15 cellular contexts compared by ENCODE assay signal in the genomic region with DNA sequence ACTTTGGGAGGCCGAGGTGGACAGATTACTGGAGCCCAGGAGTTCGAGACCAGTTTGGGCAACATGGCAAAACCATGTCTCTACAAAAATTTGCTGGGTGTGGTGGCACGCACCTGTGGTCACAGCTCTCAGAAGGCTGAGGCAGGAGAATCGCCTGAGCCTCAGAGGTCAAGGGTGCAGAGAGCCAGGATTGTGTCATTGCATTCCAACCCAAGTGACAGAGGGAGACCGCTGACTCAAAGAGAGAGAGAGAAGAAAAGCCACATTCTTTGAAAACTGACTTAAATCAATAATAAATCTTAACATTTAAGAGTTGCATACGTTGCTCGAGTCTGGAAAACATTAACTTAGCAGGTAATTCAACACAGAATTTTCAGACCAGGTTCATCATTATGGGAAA.
A peak's percentile ranks its signal among the peaks of the same experiment; 100 is the strongest.
DNase-seq lines count a peak whose midpoint lies in the region; ATAC-seq and TF ChIP-seq lines count a peak whose summit lies in the region.
"Had no signal": no experiment of that assay in that cellular context is flagged by ENCODE, and none has a peak within 500 bp of the region (broad histone marks: within the 10 kb centered on the region; RNA-seq: fewer than 3 reads in every experiment).

No MANE protein-coding gene starts in this region.

- no peak overlapping the region for H3K27ac Mint-ChIP-seq in Caco-2 (ENCODE audit: unreplicated experiment)
- no peak overlapping the region for H3K27ac Mint-ChIP-seq in activated T-helper 17 cell treated with anti-CD3 and anti-CD28 coated beads, Interleukin-2, amount 50 U/mL, for 72 hours
- H3K27ac Mint-ChIP-seq in CD8-positive, alpha-beta T cell: no peak overlapping the region
- H3K27ac Mint-ChIP-seq: activated B cell treated with CpG ODN at 0.5 μM for 24 hours; activated naive CD8-positive, alpha-beta T cell; naive thymus-derived CD4-positive, alpha-beta T cell had no signal

- H3K36me3 Mint-ChIP-seq in Caco-2 (ENCODE audit: insufficient read depth, unreplicated experiment): no peaks in the 10 kb centered on the region
- no peaks in the 10 kb centered on the region for H3K36me3 Mint-ChIP-seq in activated T-helper 17 cell treated with anti-CD3 and anti-CD28 coated beads, Interleukin-2, amount 50 U/mL, for 72 hours (ENCODE audit: low read depth)
- H3K36me3 Mint-ChIP-seq in CD8-positive, alpha-beta T cell: no peaks in the 10 kb centered on the region
- H3K36me3 Mint-ChIP-seq: activated naive CD8-positive, alpha-beta T cell; naive thymus-derived CD4-positive, alpha-beta T cell had no signal

- CTCF ChIA-PET in Caco-2 (lab: Charles Lee): no interaction called here
- CTCF ChIA-PET in CD8-positive, alpha-beta T cell (lab: Charles Lee): no interaction called here

- no peak for TF ChIP-seq CTCF in Caco-2 (IDR thresholded peaks at IDR 0.05; ENCODE audit: insufficient read depth in 1 of 2, low read depth in 1 of 2, low read length in 1 of 2, severe bottlenecking in 1 of 2, unreplicated experiment in 1 of 2)
- no peak for TF ChIP-seq CTCF in CD8-positive, alpha-beta T cell (IDR thresholded peaks at IDR 0.05)

- H3K27me3 ChIP-seq in Caco-2 (replicated peaks; ENCODE audit: control insufficient read depth, insufficient read depth, low read length): no peaks in the 10 kb centered on the region
- no peaks in the 10 kb centered on the region for H3K27me3 ChIP-seq in CD8-positive, alpha-beta T cell (ENCODE audit: insufficient read depth, low read length)

- no peak overlapping the region for H3K4me3 ChIP-seq in Caco-2 (ENCODE audit: low read depth, low read length)
- no peak overlapping the region for H3K4me3 ChIP-seq in CD8-positive, alpha-beta T cell (ENCODE audit: low read depth, low read length)
- H3K4me3 ChIP-seq: coronary artery had no signal

- no peaks in the 10 kb centered on the region for H3K9me3 ChIP-seq in Caco-2
- H3K9me3 ChIP-seq in CD8-positive, alpha-beta T cell (ENCODE audit: low read length): no peaks in the 10 kb centered on the region

- H3K4me1 ChIP-seq in Caco-2: peaks cover 10% of the 10 kb centered on the region
- H3K4me1 ChIP-seq in CD8-positive, alpha-beta T cell (ENCODE audit: insufficient read depth, low read length): no peaks in the 10 kb centered on the region

- ATAC-seq in GM18873 (IDR thresholded peaks at IDR 0.05; ENCODE audit: low FRiP score, unreplicated experiment) (peak; percentile 76), HG03108 (IDR thresholded peaks at IDR 0.05; ENCODE audit: unreplicated experiment) (peak; percentile 40), GM18868 (IDR thresholded peaks at IDR 0.05; ENCODE audit: unreplicated experiment) (no peak)
- ATAC-seq in activated T-helper 17 cell treated with anti-CD3 and anti-CD28 coated beads, Interleukin-2, amount 50 U/mL, for 72 hours (replicated peaks): peak; percentile 99
- ATAC-seq in CD8-positive, alpha-beta T cell: no peak
- ATAC-seq: naive thymus-derived CD4-positive, alpha-beta T cell had no signal

- DNase-seq in Caco-2 (peak; percentile 69 to 78), AG08395 (ENCODE audit: low spot score) (no peak)
- no peak for DNase-seq in CD8-positive, alpha-beta T cell
- no peak for DNase-seq in stimulated activated CD4-positive, alpha-beta T cell treated with anti-CD3 and anti-CD28 coated beads, Interleukin-2, amount 100 ng/mL, for 24 hours
- DNase-seq: activated B cell treated with CpG ODN at 0.5 μM for 24 hours; GDM1; naive thymus-derived CD4-positive, alpha-beta T cell; NCI-H1436; NCI-H82 had no signal

- H3K4me1 Mint-ChIP-seq in Caco-2 (ENCODE audit: low read depth, unreplicated experiment): peaks cover 7% of the 10 kb centered on the region
- H3K4me1 Mint-ChIP-seq in activated T-helper 17 cell treated with anti-CD3 and anti-CD28 coated beads, Interleukin-2, amount 50 U/mL, for 72 hours: no peaks in the 10 kb centered on the region
- no peaks in the 10 kb centered on the region for H3K4me1 Mint-ChIP-seq in CD8-positive, alpha-beta T cell (ENCODE audit: low read depth)
- H3K4me1 Mint-ChIP-seq: activated B cell treated with CpG ODN at 0.5 μM for 24 hours had no signal

- H3K9me3 Mint-ChIP-seq in Caco-2 (ENCODE audit: unreplicated experiment): no peaks in the 10 kb centered on the region
- no peaks in the 10 kb centered on the region for H3K9me3 Mint-ChIP-seq in activated T-helper 17 cell treated with anti-CD3 and anti-CD28 coated beads, Interleukin-2, amount 50 U/mL, for 72 hours
- H3K9me3 Mint-ChIP-seq in CD8-positive, alpha-beta T cell: no peaks in the 10 kb centered on the region
- H3K9me3 Mint-ChIP-seq: activated B cell treated with CpG ODN at 0.5 μM for 24 hours had no signal

- no TSS peak for BruUV-seq in Caco-2 (replicated peaks; lab: Mats Ljungman, UMichigan)

- H3K36me3 ChIP-seq in Caco-2 (ENCODE audit: control insufficient read depth, insufficient read depth, low read length): no peaks in the 10 kb centered on the region
- no peaks in the 10 kb centered on the region for H3K36me3 ChIP-seq in CD8-positive, alpha-beta T cell (ENCODE audit: insufficient read depth, low read length)

- H3K4me3 Mint-ChIP-seq in Caco-2 (ENCODE audit: unreplicated experiment): peak overlapping the region; percentile 25
- no peak overlapping the region for H3K4me3 Mint-ChIP-seq in activated T-helper 17 cell treated with anti-CD3 and anti-CD28 coated beads, Interleukin-2, amount 50 U/mL, for 72 hours
- no peak overlapping the region for H3K4me3 Mint-ChIP-seq in CD8-positive, alpha-beta T cell
- H3K4me3 Mint-ChIP-seq: activated B cell treated with CpG ODN at 0.5 μM for 24 hours; activated naive CD8-positive, alpha-beta T cell; naive thymus-derived CD4-positive, alpha-beta T cell had no signal

- H3K27me3 Mint-ChIP-seq in Caco-2 (ENCODE audit: insufficient read depth, unreplicated experiment): peaks cover 3% of the 10 kb centered on the region
- no peaks in the 10 kb centered on the region for H3K27me3 Mint-ChIP-seq in activated T-helper 17 cell treated with anti-CD3 and anti-CD28 coated beads, Interleukin-2, amount 50 U/mL, for 72 hours
- H3K27me3 Mint-ChIP-seq in CD8-positive, alpha-beta T cell (ENCODE audit: low read depth): peaks cover 6% of the 10 kb centered on the region

- POLR2A ChIA-PET in Caco-2 (lab: Charles Lee): no interaction called here
- POLR2A ChIA-PET in CD8-positive, alpha-beta T cell (lab: Charles Lee): interaction anchor here (0.6 kb wide), 1 partner anchor 541 kb away, joined by 3 read pairs; no protein-coding TSS in a partner anchor

- intact Hi-C loops in Caco-2 (cut with micrococcal nuclease; ENCODE audit: unreplicated experiment): loop anchor here (1.0 kb wide), 1 partner anchor 67 kb away; no protein-coding TSS in a partner anchor
- intact Hi-C loops in CD8-positive, alpha-beta T cell (cut with DNase I, micrococcal nuclease): no loop called here

- H3K27ac ChIP-seq in CD8-positive, alpha-beta T cell (ENCODE audit: low read depth, low read length): no peak overlapping the region
- H3K27ac ChIP-seq: coronary artery had no signal

Comparison
In these comparisons a context has a peak if more than half of its experiments do, and no peak if none do; other contexts are left out.
1. DNase-seq: peak in Caco-2 (2 of 2); none in CD8-positive, alpha-beta T cell (0 of 7), stimulated activated CD4-positive, alpha-beta T cell treated with anti-CD3 and anti-CD28 coated beads, Interleukin-2, amount 100 ng/mL, for 24 hours (0 of 2) and AG08395 (single experiment).
2. ATAC-seq: peak in GM18873 (single experiment), HG03108 (single experiment) and activated T-helper 17 cell treated with anti-CD3 and anti-CD28 coated beads, Interleukin-2, amount 50 U/mL, for 72 hours (single experiment); none in GM18868 (single experiment) and CD8-positive, alpha-beta T cell (single experiment).